ENCODE assay signal across 8 cellular contexts in the genomic region with DNA sequence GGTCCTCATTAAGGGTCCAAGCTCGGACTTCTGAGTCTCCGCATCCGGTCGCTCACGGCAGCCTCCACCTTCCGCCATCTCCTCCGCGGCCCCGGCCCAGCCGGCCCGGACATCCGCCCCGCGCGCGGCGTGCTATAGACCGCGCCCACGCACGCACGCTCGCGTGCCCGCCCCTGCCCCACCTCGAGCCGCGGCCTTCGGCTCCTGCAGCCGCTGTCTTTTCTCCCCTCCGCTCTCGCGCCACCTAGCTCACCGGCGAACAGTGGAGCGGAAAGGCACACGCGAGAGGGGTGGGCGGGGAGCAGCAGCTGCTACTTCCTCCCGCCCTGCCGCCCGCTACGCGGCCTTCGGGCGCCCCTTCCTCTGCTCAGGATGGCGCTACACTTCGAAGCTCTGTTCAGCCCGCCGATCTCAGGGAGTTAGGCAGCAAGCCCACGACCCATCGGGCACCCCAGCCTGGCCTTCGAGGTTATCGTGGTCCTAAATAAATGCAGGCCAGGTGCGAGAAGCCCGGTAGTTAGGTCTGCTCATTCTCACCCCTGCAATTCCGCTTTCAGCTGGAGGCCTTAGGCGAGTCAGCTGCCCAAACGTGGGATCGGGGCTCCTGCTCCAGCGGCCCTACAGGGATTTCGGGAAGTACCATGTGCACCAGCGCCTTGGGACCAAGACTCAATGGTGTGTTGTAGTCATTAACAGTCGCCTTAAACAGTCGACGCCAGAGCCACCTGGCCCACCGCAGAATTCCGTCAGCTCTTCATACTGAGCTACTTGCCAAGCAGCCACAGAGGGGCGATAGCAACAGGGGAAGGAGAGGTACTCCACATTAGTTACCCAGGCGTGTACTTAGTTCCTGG.
DNase-seq lines count a peak whose midpoint lies in the region; ATAC-seq and TF ChIP-seq lines count a peak whose summit lies in the region.

A gene with protein sequence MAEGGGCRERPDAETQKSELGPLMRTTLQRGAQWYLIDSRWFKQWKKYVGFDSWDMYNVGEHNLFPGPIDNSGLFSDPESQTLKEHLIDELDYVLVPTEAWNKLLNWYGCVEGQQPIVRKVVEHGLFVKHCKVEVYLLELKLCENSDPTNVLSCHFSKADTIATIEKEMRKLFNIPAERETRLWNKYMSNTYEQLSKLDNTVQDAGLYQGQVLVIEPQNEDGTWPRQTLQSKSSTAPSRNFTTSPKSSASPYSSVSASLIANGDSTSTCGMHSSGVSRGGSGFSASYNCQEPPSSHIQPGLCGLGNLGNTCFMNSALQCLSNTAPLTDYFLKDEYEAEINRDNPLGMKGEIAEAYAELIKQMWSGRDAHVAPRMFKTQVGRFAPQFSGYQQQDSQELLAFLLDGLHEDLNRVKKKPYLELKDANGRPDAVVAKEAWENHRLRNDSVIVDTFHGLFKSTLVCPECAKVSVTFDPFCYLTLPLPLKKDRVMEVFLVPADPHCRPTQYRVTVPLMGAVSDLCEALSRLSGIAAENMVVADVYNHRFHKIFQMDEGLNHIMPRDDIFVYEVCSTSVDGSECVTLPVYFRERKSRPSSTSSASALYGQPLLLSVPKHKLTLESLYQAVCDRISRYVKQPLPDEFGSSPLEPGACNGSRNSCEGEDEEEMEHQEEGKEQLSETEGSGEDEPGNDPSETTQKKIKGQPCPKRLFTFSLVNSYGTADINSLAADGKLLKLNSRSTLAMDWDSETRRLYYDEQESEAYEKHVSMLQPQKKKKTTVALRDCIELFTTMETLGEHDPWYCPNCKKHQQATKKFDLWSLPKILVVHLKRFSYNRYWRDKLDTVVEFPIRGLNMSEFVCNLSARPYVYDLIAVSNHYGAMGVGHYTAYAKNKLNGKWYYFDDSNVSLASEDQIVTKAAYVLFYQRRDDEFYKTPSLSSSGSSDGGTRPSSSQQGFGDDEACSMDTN (minus strand): TSS at position 107 of the 854 bp plus-strand sequence. CDS start 29 bp downstream, at position 78.

- DNase-seq in AG10803 (ENCODE audit: low read depth) (peak; percentile 82), NCI-H345 treated with DMSO at 0.1 percent for 48 hours (lab: John Stamatoyannopoulos, UW; ENCODE audit: unreplicated experiment) (peak; percentile 47), caudate nucleus (lab: John Stamatoyannopoulos, UW) (peak in 56 of 61 donors; percentile 38 to 89 (median 70)), iris pigment epithelial cell (ENCODE audit: low read depth) (peak; percentile 87)
- DNase-seq in activated CD4-positive, CD25-positive, alpha-beta regulatory T cell (lab: John Stamatoyannopoulos, UW), result peak; percentile 80 to 88 (median 84)
- DNase-seq in stimulated activated CD4-positive, alpha-beta T cell treated with anti-CD3 and anti-CD28 coated beads, Interleukin-12 subunit alpha, Interleukin-12 subunit beta, amount 100 ng/mL, for 4 hours, result peak; percentile 92

- peak within 1 kb of the TSS; percentile 94 for H3K27ac ChIP-seq in caudate nucleus (ENCODE audit: low read depth, low read length)

- TF ChIP-seq CTCF in AG10803 (conservative IDR thresholded peaks at IDR 0.05; ENCODE audit: low read length), result peak; percentile 62

- peak within 1 kb of the TSS; percentile 87 for H3K4me3 ChIP-seq in AG10803 (ENCODE audit: low read length)

- ATAC-seq in GM19035 (IDR thresholded peaks at IDR 0.05; ENCODE audit: unreplicated experiment), result peak; percentile 84
- ATAC-seq in HG03342 (IDR thresholded peaks at IDR 0.05; ENCODE audit: unreplicated experiment), result peak; percentile 71

Comparison
In these comparisons a context has a peak if more than half of its experiments do, and no peak if none do; other contexts are left out.
1. Peak in every context shown above with its lines: DNase-seq, ATAC-seq, H3K4me3 ChIP-seq and H3K27ac ChIP-seq.